ENCODE assay signal across 8 cellular contexts in genomic region chr16:68246121-68246520, GRCh38. TPM values are rescaled to one million over a fixed set of nuclear protein-coding genes. Genes with fewer than 3 reads are reported as not detected.
DNase-seq lines count a peak whose midpoint lies in the region; ATAC-seq and TF ChIP-seq lines count a peak whose summit lies in the region.

No MANE protein-coding gene starts in this region.

- H3K27me3 Mint-ChIP-seq in activated naive CD4-positive, alpha-beta T cell treated with anti-CD3 and anti-CD28 coated beads, Interleukin-2, amount 50 U/mL, for 24 hours: no peaks in the 10 kb centered on the region
- no peaks in the 10 kb centered on the region for H3K27me3 Mint-ChIP-seq in type B pancreatic cell

- H3K27ac Mint-ChIP-seq in activated naive CD4-positive, alpha-beta T cell treated with anti-CD3 and anti-CD28 coated beads, Interleukin-2, amount 50 U/mL, for 24 hours: no peak overlapping the region
- no peak overlapping the region for H3K27ac Mint-ChIP-seq in type B pancreatic cell

- in situ Hi-C loops in astrocyte of the spinal cord (cut with HindIII; ENCODE audit: low sequenced_read_pairs): no loop called here

- ATAC-seq in lower lobe of right lung: no peak

- H3K4me3 Mint-ChIP-seq in activated naive CD4-positive, alpha-beta T cell treated with anti-CD3 and anti-CD28 coated beads, Interleukin-2, amount 50 U/mL, for 24 hours: peak overlapping the region; percentile 99
- peak overlapping the region; percentile 99 for H3K4me3 Mint-ChIP-seq in type B pancreatic cell

- H3K4me1 Mint-ChIP-seq in activated naive CD4-positive, alpha-beta T cell treated with anti-CD3 and anti-CD28 coated beads, Interleukin-2, amount 50 U/mL, for 24 hours: peaks cover 28% of the 10 kb centered on the region
- peaks cover 5% of the 10 kb centered on the region for H3K4me1 Mint-ChIP-seq in type B pancreatic cell (ENCODE audit: unreplicated experiment)

- no peaks in the 10 kb centered on the region for H3K9me3 Mint-ChIP-seq in activated naive CD4-positive, alpha-beta T cell treated with anti-CD3 and anti-CD28 coated beads, Interleukin-2, amount 50 U/mL, for 24 hours
- no peaks in the 10 kb centered on the region for H3K9me3 Mint-ChIP-seq in type B pancreatic cell

- H3K27ac ChIP-seq in lower lobe of right lung: peak overlapping the region; percentile 81

- TF ChIP-seq CTCF in astrocyte of the spinal cord (IDR thresholded peaks at IDR 0.05; ENCODE audit: low read depth, low read length) (no peak), lower lobe of right lung (IDR thresholded peaks at IDR 0.05) (no peak), type B pancreatic cell (conservative IDR thresholded peaks at IDR 0.05) (no peak)

- DNase-seq in activated naive CD4-positive, alpha-beta T cell treated with Interleukin-2 at 50 U/mL for 16 hours: no peak
- DNase-seq in astrocyte of the spinal cord (ENCODE audit: low read depth, low spot score) (no peak), lower lobe of right lung (no peak), type B pancreatic cell (ENCODE audit: extremely low spot score, unreplicated experiment) (no peak), NCI-H1930 (lab: John Stamatoyannopoulos, UW) (no peak), NCI-H146 treated with DMSO at 0.1 percent for 48 hours (lab: John Stamatoyannopoulos, UW; ENCODE audit: unreplicated experiment) (no peak)
- DNase-seq in stimulated activated CD4-positive, alpha-beta T cell treated with anti-CD3 and anti-CD28 coated beads, Interleukin-4, amount 100 ng/mL, for 1 hour: no peak

- H3K9me3 ChIP-seq in lower lobe of right lung: no peaks in the 10 kb centered on the region

- H3K36me3 ChIP-seq in lower lobe of right lung: peaks cover 24% of the 10 kb centered on the region

- H3K36me3 Mint-ChIP-seq in activated naive CD4-positive, alpha-beta T cell treated with anti-CD3 and anti-CD28 coated beads, Interleukin-2, amount 50 U/mL, for 24 hours: no peaks in the 10 kb centered on the region
- H3K36me3 Mint-ChIP-seq in type B pancreatic cell: peaks cover 3% of the 10 kb centered on the region

- peak overlapping the region; percentile 85 for H3K4me3 ChIP-seq in astrocyte of the spinal cord (ENCODE audit: low read depth, low read length)
- H3K4me3 ChIP-seq in lower lobe of right lung: peak overlapping the region; percentile 94

- intact Hi-C loops in lower lobe of right lung (cut with DNase I): no loop called here

- peaks cover 35% of the 10 kb centered on the region for H3K4me1 ChIP-seq in lower lobe of right lung

- no peaks in the 10 kb centered on the region for H3K27me3 ChIP-seq in lower lobe of right lung (ENCODE audit: low read depth)

RNA-seq across cellular contexts. Expression of gene PLA2G15, which starts 0.9 kb away (rescaled TPM):
- 45.1 TPM for total RNA-seq in lower lobe of right lung
- 20.1 and 22.1 TPM in 2 replicates for total RNA-seq in type B pancreatic cell (ENCODE audit: low replicate concordance)

RNA-seq across cellular contexts. Expression of gene ESRP2, which starts 10.2 kb away (rescaled TPM):
- total RNA-seq in lower lobe of right lung: 64.5 TPM
- total RNA-seq in type B pancreatic cell (ENCODE audit: low replicate concordance): 65.6 and 150 TPM in 2 replicates

RNA-seq across cellular contexts. Expression of gene SLC7A6, which starts 18.2 kb away (rescaled TPM):
- total RNA-seq in lower lobe of right lung (47.1 TPM), type B pancreatic cell (ENCODE audit: low replicate concordance) (41.1 and 47.3 TPM in 2 replicates)
